In the genomic region with DNA sequence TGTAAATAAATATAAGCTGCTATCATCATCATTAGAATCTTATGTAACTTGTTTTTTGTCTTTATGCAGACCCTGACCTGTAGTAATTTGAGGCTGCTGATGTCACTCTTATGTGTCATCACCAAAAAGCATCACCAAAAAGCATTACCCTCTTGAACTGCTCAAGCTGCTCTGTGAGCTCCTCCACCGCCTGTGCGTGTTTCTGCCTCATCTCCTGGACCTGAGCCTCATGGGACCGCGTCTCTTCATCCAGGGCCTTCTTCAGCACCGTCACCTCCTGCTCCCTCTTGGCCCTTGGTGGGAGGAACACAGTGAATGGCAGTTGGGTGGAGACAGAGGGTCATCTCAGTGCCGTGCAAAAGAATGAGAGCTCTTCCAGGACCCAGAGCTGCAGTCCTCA, we compare ENCODE assay signal across 32 cellular contexts.
DNase-seq lines count a peak whose midpoint lies in the region; ATAC-seq and TF ChIP-seq lines count a peak whose summit lies in the region.
"Had no signal": no experiment of that assay in that cellular context is flagged by ENCODE, and none has a peak within 500 bp of the region (broad histone marks: within the 10 kb centered on the region; RNA-seq: fewer than 3 reads in every experiment).

No MANE protein-coding gene starts in this region.

- H3F3A ChIP-seq in GM23248 (ENCODE audit: insufficient read depth): peaks cover 4% of the 10 kb centered on the region; the same call in 1 of the 2 replicates

- H3K27me3 Mint-ChIP-seq in CD4-positive, CD25-positive, alpha-beta regulatory T cell: no peaks in the 10 kb centered on the region
- H3K27me3 Mint-ChIP-seq: activated CD4-positive, alpha-beta memory T cell treated with anti-CD3 and anti-CD28 coated beads, Interleukin-2, amount 10 ng/mL, durations not matched to agents 7 days and 5 days; activated naive CD8-positive, alpha-beta T cell treated with anti-CD3 and anti-CD28 coated beads, Interleukin-2, amount 50 U/mL, for 24 hours had no signal

- WGBS in GM23248 (ENCODE audit: low coverage in 1 of 2, low lambda C conversion rate in 2 of 2, missing lambda C conversion rate in 2 of 2), 2 experiments: 77 to 82% methylated on average over 6 of the region's 6 CpGs

- H3K36me3 Mint-ChIP-seq in CD4-positive, CD25-positive, alpha-beta regulatory T cell: peaks cover 33% of the 10 kb centered on the region

- H3K79me2 ChIP-seq in GM23248 (ENCODE audit: insufficient read depth): no peaks in the 10 kb centered on the region
- H3K79me2 ChIP-seq: hepatocyte, parathyroid adenoma had no signal

- H3K27ac Mint-ChIP-seq in CD4-positive, CD25-positive, alpha-beta regulatory T cell: peak overlapping the region in 2 of 3 donors; percentile 35 to 82
- H3K27ac Mint-ChIP-seq: activated CD4-positive, alpha-beta memory T cell treated with anti-CD3 and anti-CD28 coated beads, Interleukin-2, amount 10 ng/mL, durations not matched to agents 7 days and 5 days; activated naive CD8-positive, alpha-beta T cell treated with anti-CD3 and anti-CD28 coated beads, Interleukin-2, amount 50 U/mL, for 24 hours; T-helper 1 cell treated with Interleukin-12 subunit alpha and Interleukin-12 subunit beta and Interleukin-4 antibody, amounts not matched to agents 30 μg/mL and 1 μg/mL, for 36 hours had no signal

- peak overlapping the region in 1 of 4 donors; percentile 2 for H3K4me3 Mint-ChIP-seq in CD4-positive, CD25-positive, alpha-beta regulatory T cell
- H3K4me3 Mint-ChIP-seq: activated CD4-positive, alpha-beta memory T cell treated with anti-CD3 and anti-CD28 coated beads, Interleukin-2, amount 10 ng/mL, durations not matched to agents 7 days and 5 days; activated naive CD8-positive, alpha-beta T cell treated with anti-CD3 and anti-CD28 coated beads, Interleukin-2, amount 50 U/mL, for 24 hours; neural crest cell; T-helper 1 cell treated with Interleukin-12 subunit alpha and Interleukin-12 subunit beta and Interleukin-4 antibody, amounts not matched to agents 30 μg/mL and 1 μg/mL, for 36 hours had no signal

- H3K4me3 ChIP-seq in CD4-positive, CD25-positive, alpha-beta regulatory T cell (ENCODE audit: low read depth, low read length): no peak overlapping the region
- no peak overlapping the region for H3K4me3 ChIP-seq in GM23248
- no peak overlapping the region for H3K4me3 ChIP-seq in astrocyte of the spinal cord (ENCODE audit: low read depth, low read length)
- H3K4me3 ChIP-seq: GM12878, hepatocyte, lung, PC-9, stomach, tibial nerve had no signal

- H3K4me2 ChIP-seq in GM23248 (ENCODE audit: unreplicated experiment): no peak overlapping the region
- H3K4me2 ChIP-seq: hepatocyte, PC-9 had no signal

- H3K9me3 Mint-ChIP-seq in CD4-positive, CD25-positive, alpha-beta regulatory T cell: peaks cover 0 to 1% (median 0%) of the 10 kb centered on the region in 7 donors
- H3K9me3 Mint-ChIP-seq: activated CD4-positive, alpha-beta memory T cell treated with anti-CD3 and anti-CD28 coated beads, Interleukin-2, amount 10 ng/mL, durations not matched to agents 7 days and 5 days; activated naive CD8-positive, alpha-beta T cell treated with anti-CD3 and anti-CD28 coated beads, Interleukin-2, amount 50 U/mL, for 24 hours; neural crest cell; T-helper 1 cell treated with Interleukin-12 subunit alpha and Interleukin-12 subunit beta and Interleukin-4 antibody, amounts not matched to agents 30 μg/mL and 1 μg/mL, for 36 hours had no signal

- in situ Hi-C loops in GM23248 (cut with MboI): no loop called here
- in situ Hi-C loops in astrocyte of the spinal cord (cut with HindIII; ENCODE audit: low sequenced_read_pairs): no loop called here

- no peaks in the 10 kb centered on the region for H4K20me1 ChIP-seq in GM23248 (ENCODE audit: insufficient read depth)

- no peak for TF ChIP-seq CTCF in astrocyte of the spinal cord (IDR thresholded peaks at IDR 0.05; ENCODE audit: low read depth, low read length)

- no peaks in the 10 kb centered on the region for H3K9me2 ChIP-seq in GM23248 (ENCODE audit: insufficient read depth)

- no peak overlapping the region for H3K27ac ChIP-seq in CD4-positive, CD25-positive, alpha-beta regulatory T cell (ENCODE audit: insufficient read depth, low read length, poor library complexity, severe bottlenecking)
- no peak overlapping the region for H3K27ac ChIP-seq in GM23248
- H3K27ac ChIP-seq: hepatocyte, parathyroid adenoma, PC-9, tibial nerve had no signal

- no peak for DNase-seq in CD4-positive, CD25-positive, alpha-beta regulatory T cell
- DNase-seq in GM23248: peak; percentile 24
- peak; percentile 3 for DNase-seq in astrocyte of the spinal cord (ENCODE audit: low read depth, low spot score)
- DNase-seq in iris pigment epithelial cell (ENCODE audit: low read depth): peak; percentile 9
- DNase-seq in stimulated activated CD4-positive, alpha-beta T cell treated with anti-CD3 and anti-CD28 coated beads, Interleukin-15, amount 100 ng/mL, for 24 hours: no peak
- no peak for DNase-seq in Right ventricle myocardium superior
- DNase-seq in activated T-cell treated with anti-CD3 and anti-CD28 coated beads for 4 hours: no peak
- DNase-seq: activated CD4-positive, alpha-beta memory T cell treated with anti-CD3 and anti-CD28 coated beads, Interleukin-2, amount 10 ng/mL, durations not matched to agents 7 days and 5 days; activated CD8-positive, alpha-beta memory T cell treated with anti-CD3 and anti-CD28 coated beads, Interleukin-2, amount 50 U/mL, for 48 hours; activated naive CD8-positive, alpha-beta T cell treated with anti-CD3 and anti-CD28 coated beads, Interleukin-2, amount 50 U/mL, for 24 hours; central memory CD4-positive, alpha-beta T cell; cortex of kidney; DMS153; effector memory CD4-positive, alpha-beta T cell; NCI-H1048; NCI-H2107; PC-9; right cardiac atrium; stimulated activated CD4-positive, alpha-beta T cell treated with anti-CD3 and anti-CD28 coated beads, Interleukin-2, amount 100 ng/mL, for 48 hours; stomach had no signal

- no peaks in the 10 kb centered on the region for H3K27me3 ChIP-seq in CD4-positive, CD25-positive, alpha-beta regulatory T cell (ENCODE audit: control insufficient read depth, insufficient read depth, low read length)
- no peaks in the 10 kb centered on the region for H3K27me3 ChIP-seq in GM23248 (replicated peaks; ENCODE audit: insufficient read depth)
- H3K27me3 ChIP-seq: hepatocyte, stomach, tibial nerve had no signal

- H3K9ac ChIP-seq in GM23248: no peak overlapping the region
- H3K9ac ChIP-seq: parathyroid adenoma had no signal

- H3K36me3 ChIP-seq in CD4-positive, CD25-positive, alpha-beta regulatory T cell (ENCODE audit: control insufficient read depth, insufficient read depth, low read length): peaks cover 9% of the 10 kb centered on the region
- no peaks in the 10 kb centered on the region for H3K36me3 ChIP-seq in GM23248 (ENCODE audit: low read depth)

- intact Hi-C loops in Right ventricle myocardium superior (cut with DNase I): no loop called here

- H2AFZ ChIP-seq in GM23248: no peak overlapping the region
- H2AFZ ChIP-seq: hepatocyte, parathyroid adenoma, PC-9 had no signal

- no peaks in the 10 kb centered on the region for H3K4me1 ChIP-seq in CD4-positive, CD25-positive, alpha-beta regulatory T cell (ENCODE audit: control insufficient read depth, insufficient read depth, low read length, poor library complexity, severe bottlenecking)
- peaks cover 10% of the 10 kb centered on the region for H3K4me1 ChIP-seq in GM23248 (ENCODE audit: insufficient read depth)
- H3K4me1 ChIP-seq: parathyroid adenoma, stomach, tibial nerve had no signal

- no peaks in the 10 kb centered on the region for H3K9me3 ChIP-seq in CD4-positive, CD25-positive, alpha-beta regulatory T cell (ENCODE audit: control insufficient read depth in 2 of 2, low read length in 2 of 2)
- H3K9me3 ChIP-seq in GM23248 (ENCODE audit: low read depth): no peaks in the 10 kb centered on the region
- H3K9me3 ChIP-seq: stomach, tibial nerve had no signal

- peaks cover 0 to 7% (median 2%) of the 10 kb centered on the region in 4 donors for H3K4me1 Mint-ChIP-seq in CD4-positive, CD25-positive, alpha-beta regulatory T cell
- H3K4me1 Mint-ChIP-seq: activated naive CD8-positive, alpha-beta T cell treated with anti-CD3 and anti-CD28 coated beads, Interleukin-2, amount 50 U/mL, for 24 hours; neural crest cell had no signal

- no peak for ATAC-seq in CD4-positive, CD25-positive, alpha-beta regulatory T cell (ENCODE audit: low read depth in 2 of 2)
- ATAC-seq in HG03097 (IDR thresholded peaks at IDR 0.05; ENCODE audit: low FRiP score, unreplicated experiment): no peak
- no peak for ATAC-seq in Right ventricle myocardium superior (ENCODE audit: poor library complexity)
- ATAC-seq: activated CD4-positive, CD25-positive, alpha-beta regulatory T cell treated with anti-CD3 and anti-CD28 coated beads, Interleukin-2, amount 50 U/mL, for 24 hours; activated naive CD8-positive, alpha-beta T cell treated with anti-CD3 and anti-CD28 coated beads, Interleukin-2, amount 50 U/mL, for 24 hours; GM12878; HCT116; right cardiac atrium; Right ventricle myocardium inferior; SK-N-SH treated with all-trans-retinoic acid at 6 μM for 48 hours had no signal

Comparison
In these comparisons a context has a peak if more than half of its experiments do, and no peak if none do; other contexts are left out.
1. DNase-seq: peak in GM23248 (single experiment), astrocyte of the spinal cord (single experiment) and iris pigment epithelial cell (single experiment); none in CD4-positive, CD25-positive, alpha-beta regulatory T cell (0 of 3), stimulated activated CD4-positive, alpha-beta T cell treated with anti-CD3 and anti-CD28 coated beads, Interleukin-15, amount 100 ng/mL, for 24 hours (single experiment), Right ventricle myocardium superior (single experiment) and activated T-cell treated with anti-CD3 and anti-CD28 coated beads for 4 hours (single experiment).